ENCODE assay signal across 8 cellular contexts in genomic region chr19:53868892-53869804, GRCh38. TPM values are rescaled to one million over a fixed set of nuclear protein-coding genes. Genes with fewer than 3 reads are reported as not detected.
DNase-seq lines count a peak whose midpoint lies in the region; ATAC-seq, FAIRE-seq and TF ChIP-seq lines count a peak whose summit lies in the region.

No MANE protein-coding gene starts in this region.

- peak overlapping the region; percentile 76 to 99 (median 99) for H3K4me3 ChIP-seq in HepG2 (replicated peaks in 1 of 3; ENCODE audit: insufficient read depth in 1 of 3, low read depth in 2 of 3, low read length in 3 of 3)

- no peak for TF ChIP-seq EP300 in HepG2 (IDR thresholded peaks at IDR 0.05; ENCODE audit: low read depth in 2 of 2, low read length in 2 of 2)
- TF ChIP-seq EP300 in HepG2 (CRISPR knock-in tag; IDR thresholded peaks at IDR 0.05; ENCODE audit: borderline replicate concordance), result no peak; the same call in 1 of the 2 replicates

- H3K4me1 ChIP-seq in HepG2 (ENCODE audit: insufficient read depth, low read length), result peaks cover 15% of the 10 kb centered on the region

- POLR2A ChIA-PET in HepG2 (lab: Yijun Ruan, JAX), result interaction anchor here (1.4 to 5.6 kb wide), 4 partner anchors 9 to 320 kb away, joined by 4 to 102 read pairs (median 4); partner anchors contain the start of gene MBOAT7

- FAIRE-seq in HepG2 (lab: Jason Lieb, UNC), result no peak

- no peaks in the 10 kb centered on the region; a peak in 1 of 5 replicates for H3K27me3 ChIP-seq in HepG2 (ENCODE audit: control insufficient read depth in 1 of 2, insufficient read depth in 2 of 2, low read length in 2 of 2)

- peak overlapping the region; percentile 98 for H3K27ac ChIP-seq in HepG2 (ENCODE audit: extremely low read length, insufficient read depth, low read length)

- intact Hi-C loops in HepG2 (cut with micrococcal nuclease; ENCODE audit: unreplicated experiment), result loop anchor here (1.0 kb wide), 2 partner anchors 10 to 16 kb away; no protein-coding TSS in a partner anchor

- peak; percentile 57 to 85; a peak in 3 of 4 replicates for TF ChIP-seq POLR2A in HepG2 (IDR thresholded peaks at IDR 0.05; ENCODE audit: insufficient read depth in 1 of 2, low read depth in 2 of 2, low read length in 2 of 2)

- BruUV-seq in HepG2 (replicated peaks; lab: Mats Ljungman, UMichigan), result no TSS peak

- no peak overlapping the region for H2AFZ ChIP-seq in HepG2 (ENCODE audit: low read length)

- H3K36me3 ChIP-seq in HepG2 (replicated peaks in 1 of 2; ENCODE audit: control insufficient read depth in 1 of 2, insufficient read depth in 2 of 2, low read length in 2 of 2), result peaks cover 8 to 31% of the 10 kb centered on the region in 2 experiments; a peak in 3 of 5 replicates

- no peak; the same call in none of the 2 replicates for TF ChIP-seq CTCF in HepG2 (CRISPR knock-in tag; IDR thresholded peaks at IDR 0.05)

- H3K4me2 ChIP-seq in HepG2 (ENCODE audit: low read depth, low read length), result peak overlapping the region; percentile 93

- in situ Hi-C loops in HepG2 (cut with HindIII; ENCODE audit: extremely low pct_ligation_motif_present, low pct_unique_long_range_greater_than_20kb), result no loop called here

- TF ChIP-seq RAD21 in HepG2 (CRISPR knock-in tag; IDR thresholded peaks at IDR 0.05), result peak; percentile 49

- no peaks in the 10 kb centered on the region for H3K9me3 ChIP-seq in HepG2 (ENCODE audit: low read length)

- CTCF ChIA-PET in HepG2 (lab: Yijun Ruan, JAX; ENCODE audit: low intra/inter-chr PET ratio, low total read pairs), result no interaction called here

- peak overlapping the region; percentile 100 for H3K9ac ChIP-seq in HepG2 (ENCODE audit: insufficient read depth, low read depth, low read length)

- peak; percentile 60 for ATAC-seq in HepG2

- no CpG with 5 or more reads among the region's 75 CpGs for WGBS in HepG2 (ENCODE audit: low lambda C conversion rate)

- peaks cover 21% of the 10 kb centered on the region; the same call in 1 of the 2 replicates for H4K20me1 ChIP-seq in HepG2 (ENCODE audit: insufficient read depth, low read length)

- peaks cover 33% of the 10 kb centered on the region for H3K79me2 ChIP-seq in HepG2 (ENCODE audit: insufficient read depth, low read length)

- DNase-seq in D341Med (ENCODE audit: low spot score) (peak; percentile 87), H4 (ENCODE audit: low spot score) (peak; percentile 86), NCI-H2196 treated with DMSO at 0.1 percent for 48 hours (lab: John Stamatoyannopoulos, UW; ENCODE audit: unreplicated experiment) (peak; percentile 52), dedifferentiated amniotic fluid mesenchymal stem cell (ENCODE audit: extremely low spot score) (peak; percentile 69), HepG2 (ENCODE audit: low spot score) (peak; percentile 82), cortex of kidney (lab: John Stamatoyannopoulos, UW) (no peak)
- DNase-seq in activated CD4-positive, alpha-beta T cell treated with anti-CD3 and anti-CD28 coated beads, Interleukin-2, amount 50 U/mL, for 24 hours (ENCODE audit: low read depth in 1 of 2, low spot score in 1 of 2), result peak; percentile 53 to 65
- peak; percentile 77 to 79 for DNase-seq in stimulated activated CD4-positive, alpha-beta T cell treated with anti-CD3 and anti-CD28 coated beads, Interleukin-2, amount 100 ng/mL, for 48 hours

RNA-seq across cellular contexts. Expression of gene MYADM, which starts 1.5 kb away (rescaled TPM):
- total RNA-seq in H4 (2014; rRNA removed; shearing (Covaris generic)), result 4.8 and 17.3 TPM in 2 replicates
- 12.4 and 19.9 TPM in 2 replicates for total RNA-seq in HepG2 (2016; rRNA removed; fragmentation: Illumina TruSeq; extraction: Trizol)
- 2.9 and 3.4 TPM in 2 replicates for total RNA-seq in HepG2 (2016; cell fraction: cytosol; rRNA removed; fragmentation: Illumina TruSeq; extraction: Trizol; ENCODE audit: low read depth)
- 8.1 and 17.3 TPM in 2 replicates for total RNA-seq in HepG2 (2016; cell fraction: insoluble cytoplasmic fraction; rRNA removed; fragmentation: Illumina TruSeq; extraction: Trizol)
- 10.9 and 11.2 TPM in 2 replicates for total RNA-seq in HepG2 (2016; cell fraction: membrane; rRNA removed; fragmentation: Illumina TruSeq; extraction: Trizol)
- total RNA-seq in HepG2 (2016; cell fraction: nucleus; rRNA removed; fragmentation: Illumina TruSeq; extraction: Trizol), result 19.9 and 23.5 TPM in 2 replicates
- 38.1 and 51.6 TPM in 2 replicates for polyA plus RNA-seq in HepG2 (2011; rRNA removed)
- polyA plus RNA-seq in HepG2 (2011; cell fraction: cytosol; rRNA removed), result 23.9 and 30.3 TPM in 2 replicates
- polyA plus RNA-seq in HepG2 (2011; cell fraction: nucleus; rRNA removed), result 51.4 and 66.0 TPM in 2 replicates
- 42.9 and 44.2 TPM in 2 replicates for polyA plus RNA-seq in HepG2 (2012)
- 4.4 and 4.6 TPM in 2 replicates for polyA plus RNA-seq in HepG2 (2016; cell fraction: cytosol; fragmentation: Illumina TruSeq; extraction: Trizol; ENCODE audit: low read depth)
- 21.9 and 33.1 TPM in 2 replicates for polyA plus RNA-seq in HepG2 (2016; cell fraction: insoluble cytoplasmic fraction; fragmentation: Illumina TruSeq; extraction: Trizol; ENCODE audit: low read depth)
- polyA plus RNA-seq in HepG2 (2016; cell fraction: membrane; fragmentation: Illumina TruSeq; extraction: Trizol; ENCODE audit: low read depth), result 11.8 and 14.0 TPM in 2 replicates
- 72.7 and 73.9 TPM in 2 replicates for polyA plus RNA-seq in HepG2 (2016; cell fraction: nucleus; fragmentation: Illumina TruSeq; extraction: Trizol; ENCODE audit: insufficient read depth, low read depth)
- polyA minus RNA-seq in HepG2 (2011; rRNA and poly(A)+ RNA removed; ENCODE audit: low replicate concordance), result 6.9 and 90.5 TPM in 2 replicates
- polyA minus RNA-seq in HepG2 (2011; cell fraction: cytosol; rRNA and poly(A)+ RNA removed), result 35.5 and 36.5 TPM in 2 replicates
- polyA minus RNA-seq in HepG2 (2011; cell fraction: nucleus; rRNA and poly(A)+ RNA removed), result 14.3 and 15.6 TPM in 2 replicates

RNA-seq across cellular contexts. Expression of gene PRKCG, which starts 12.8 kb away (rescaled TPM):
- total RNA-seq in H4 (2014; rRNA removed; shearing (Covaris generic)), result not detected in 2 replicates
- total RNA-seq in HepG2 (2016; rRNA removed; fragmentation: Illumina TruSeq; extraction: Trizol), result 0.02 TPM in 1 of 2 replicates, not detected in the other
- total RNA-seq in HepG2 (2016; cell fraction: cytosol; rRNA removed; fragmentation: Illumina TruSeq; extraction: Trizol; ENCODE audit: low read depth), result not detected in 2 replicates
- not detected in 2 replicates for total RNA-seq in HepG2 (2016; cell fraction: insoluble cytoplasmic fraction; rRNA removed; fragmentation: Illumina TruSeq; extraction: Trizol)
- total RNA-seq in HepG2 (2016; cell fraction: membrane; rRNA removed; fragmentation: Illumina TruSeq; extraction: Trizol), result not detected in 2 replicates
- not detected in 2 replicates for total RNA-seq in HepG2 (2016; cell fraction: nucleus; rRNA removed; fragmentation: Illumina TruSeq; extraction: Trizol)
- polyA plus RNA-seq in HepG2 (2011; rRNA removed), result 0.03 and 0.04 TPM in 2 replicates
- polyA plus RNA-seq in HepG2 (2011; cell fraction: cytosol; rRNA removed), result not detected in 2 replicates
- 0.24 and 0.68 TPM in 2 replicates for polyA plus RNA-seq in HepG2 (2011; cell fraction: nucleus; rRNA removed)
- polyA plus RNA-seq in HepG2 (2012), result 0.08 TPM in 1 of 2 replicates, not detected in the other
- polyA plus RNA-seq in HepG2 (2016; cell fraction: cytosol; fragmentation: Illumina TruSeq; extraction: Trizol; ENCODE audit: low read depth), result not detected in 2 replicates
- polyA plus RNA-seq in HepG2 (2016; cell fraction: insoluble cytoplasmic fraction; fragmentation: Illumina TruSeq; extraction: Trizol; ENCODE audit: low read depth), result not detected in 2 replicates
- polyA plus RNA-seq in HepG2 (2016; cell fraction: membrane; fragmentation: Illumina TruSeq; extraction: Trizol; ENCODE audit: low read depth), result not detected in 2 replicates
- polyA plus RNA-seq in HepG2 (2016; cell fraction: nucleus; fragmentation: Illumina TruSeq; extraction: Trizol; ENCODE audit: insufficient read depth, low read depth), result 0.37 and 0.40 TPM in 2 replicates
- polyA minus RNA-seq in HepG2 (2011; rRNA and poly(A)+ RNA removed; ENCODE audit: low replicate concordance), result 0.84 TPM in 1 of 2 replicates, not detected in the other
- not detected in 2 replicates for polyA minus RNA-seq in HepG2 (2011; cell fraction: cytosol; rRNA and poly(A)+ RNA removed)
- 0.13 TPM in 1 of 2 replicates, not detected in the other for polyA minus RNA-seq in HepG2 (2011; cell fraction: nucleus; rRNA and poly(A)+ RNA removed)

RNA-seq across cellular contexts. Expression of gene CACNG7, which starts 39.9 kb away (rescaled TPM):
- not detected in 2 replicates for total RNA-seq in H4 (2014; rRNA removed; shearing (Covaris generic))
- total RNA-seq in HepG2 (2016; rRNA removed; fragmentation: Illumina TruSeq; extraction: Trizol), result not detected in 2 replicates
- not detected in 2 replicates for total RNA-seq in HepG2 (2016; cell fraction: cytosol; rRNA removed; fragmentation: Illumina TruSeq; extraction: Trizol; ENCODE audit: low read depth)
- total RNA-seq in HepG2 (2016; cell fraction: insoluble cytoplasmic fraction; rRNA removed; fragmentation: Illumina TruSeq; extraction: Trizol), result not detected in 2 replicates
- not detected in 2 replicates for total RNA-seq in HepG2 (2016; cell fraction: membrane; rRNA removed; fragmentation: Illumina TruSeq; extraction: Trizol)
- not detected in 2 replicates for total RNA-seq in HepG2 (2016; cell fraction: nucleus; rRNA removed; fragmentation: Illumina TruSeq; extraction: Trizol)
- polyA plus RNA-seq in HepG2 (2011; rRNA removed), result not detected in 2 replicates
- not detected in 2 replicates for polyA plus RNA-seq in HepG2 (2011; cell fraction: cytosol; rRNA removed)
- not detected in 2 replicates for polyA plus RNA-seq in HepG2 (2011; cell fraction: nucleus; rRNA removed)
- polyA plus RNA-seq in HepG2 (2012), result not detected in 2 replicates
- not detected in 2 replicates for polyA plus RNA-seq in HepG2 (2016; cell fraction: cytosol; fragmentation: Illumina TruSeq; extraction: Trizol; ENCODE audit: low read depth)
- not detected in 2 replicates for polyA plus RNA-seq in HepG2 (2016; cell fraction: insoluble cytoplasmic fraction; fragmentation: Illumina TruSeq; extraction: Trizol; ENCODE audit: low read depth)
- polyA plus RNA-seq in HepG2 (2016; cell fraction: membrane; fragmentation: Illumina TruSeq; extraction: Trizol; ENCODE audit: low read depth), result not detected in 2 replicates
- not detected in 2 replicates for polyA plus RNA-seq in HepG2 (2016; cell fraction: nucleus; fragmentation: Illumina TruSeq; extraction: Trizol; ENCODE audit: insufficient read depth, low read depth)
- polyA minus RNA-seq in HepG2 (2011; rRNA and poly(A)+ RNA removed; ENCODE audit: low replicate concordance), result not detected in 2 replicates
- polyA minus RNA-seq in HepG2 (2011; cell fraction: cytosol; rRNA and poly(A)+ RNA removed), result not detected in 2 replicates
- not detected in 2 replicates for polyA minus RNA-seq in HepG2 (2011; cell fraction: nucleus; rRNA and poly(A)+ RNA removed)

RNA-seq across cellular contexts. Expression of gene NLRP12, which starts 45.0 kb away (rescaled TPM):
- 0.31 and 0.37 TPM in 2 replicates for total RNA-seq in H4 (2014; rRNA removed; shearing (Covaris generic))
- total RNA-seq in HepG2 (2016; rRNA removed; fragmentation: Illumina TruSeq; extraction: Trizol), result 0.10 and 0.15 TPM in 2 replicates
- 0.09 TPM in 1 of 2 replicates, not detected in the other for total RNA-seq in HepG2 (2016; cell fraction: cytosol; rRNA removed; fragmentation: Illumina TruSeq; extraction: Trizol; ENCODE audit: low read depth)
- total RNA-seq in HepG2 (2016; cell fraction: insoluble cytoplasmic fraction; rRNA removed; fragmentation: Illumina TruSeq; extraction: Trizol), result 0.04 and 0.10 TPM in 2 replicates
- 0.07 TPM in 1 of 2 replicates, not detected in the other for total RNA-seq in HepG2 (2016; cell fraction: membrane; rRNA removed; fragmentation: Illumina TruSeq; extraction: Trizol)
- total RNA-seq in HepG2 (2016; cell fraction: nucleus; rRNA removed; fragmentation: Illumina TruSeq; extraction: Trizol), result not detected in 2 replicates
- 0.20 and 0.21 TPM in 2 replicates for polyA plus RNA-seq in HepG2 (2011; rRNA removed)
- 0.23 and 0.40 TPM in 2 replicates for polyA plus RNA-seq in HepG2 (2011; cell fraction: cytosol; rRNA removed)
- polyA plus RNA-seq in HepG2 (2011; cell fraction: nucleus; rRNA removed), result 0.07 and 0.08 TPM in 2 replicates
- 0.07 and 0.11 TPM in 2 replicates for polyA plus RNA-seq in HepG2 (2012)
- polyA plus RNA-seq in HepG2 (2016; cell fraction: cytosol; fragmentation: Illumina TruSeq; extraction: Trizol; ENCODE audit: low read depth), result 0.02 TPM in 1 of 2 replicates, not detected in the other
- 0.11 and 0.13 TPM in 2 replicates for polyA plus RNA-seq in HepG2 (2016; cell fraction: insoluble cytoplasmic fraction; fragmentation: Illumina TruSeq; extraction: Trizol; ENCODE audit: low read depth)
- 0.07 TPM in 1 of 2 replicates, not detected in the other for polyA plus RNA-seq in HepG2 (2016; cell fraction: membrane; fragmentation: Illumina TruSeq; extraction: Trizol; ENCODE audit: low read depth)
- polyA plus RNA-seq in HepG2 (2016; cell fraction: nucleus; fragmentation: Illumina TruSeq; extraction: Trizol; ENCODE audit: insufficient read depth, low read depth), result 0.15 TPM in 1 of 2 replicates, not detected in the other
- 0.24 TPM in 1 of 2 replicates, not detected in the other for polyA minus RNA-seq in HepG2 (2011; rRNA and poly(A)+ RNA removed; ENCODE audit: low replicate concordance)
- not detected in 2 replicates for polyA minus RNA-seq in HepG2 (2011; cell fraction: cytosol; rRNA and poly(A)+ RNA removed)
- 0.12 and 0.13 TPM in 2 replicates for polyA minus RNA-seq in HepG2 (2011; cell fraction: nucleus; rRNA and poly(A)+ RNA removed)
